In genomic region chr4:79927931-79928330, GRCh38 we compare ENCODE assay signal across 19 cellular contexts.
DNase-seq lines count a peak whose midpoint lies in the region; ATAC-seq, FAIRE-seq and TF ChIP-seq lines count a peak whose summit lies in the region.
"Had no signal": no experiment of that assay in that cellular context is flagged by ENCODE, and none has a peak within 500 bp of the region (broad histone marks: within the 10 kb centered on the region; RNA-seq: fewer than 3 reads in every experiment).

No MANE protein-coding gene starts in this region.

- WGBS in ovary, 3 donors: 82 to 92% (median 88%) methylated on average over 1 of the region's 1 CpG

- no peaks in the 10 kb centered on the region for H3K9me3 Mint-ChIP-seq in activated CD4-positive, alpha-beta T cell treated with anti-CD3 and anti-CD28 coated beads for 36 hours (ENCODE audit: low read depth)
- H3K9me3 Mint-ChIP-seq in astrocyte (ENCODE audit: unreplicated experiment): no peaks in the 10 kb centered on the region
- no peaks in the 10 kb centered on the region for H3K9me3 Mint-ChIP-seq in CD4-positive, alpha-beta T cell
- no peaks in the 10 kb centered on the region for H3K9me3 Mint-ChIP-seq in Caco-2 (ENCODE audit: unreplicated experiment)
- H3K9me3 Mint-ChIP-seq: CD14-positive monocyte, H9 had no signal

- no peak for TF ChIP-seq POLR2A in ovary (IDR thresholded peaks at IDR 0.05)

- H3K27me3 Mint-ChIP-seq in activated CD4-positive, alpha-beta T cell treated with anti-CD3 and anti-CD28 coated beads for 36 hours: no peaks in the 10 kb centered on the region
- H3K27me3 Mint-ChIP-seq in astrocyte (ENCODE audit: low read depth, unreplicated experiment) (no peaks in the 10 kb centered on the region), Caco-2 (ENCODE audit: insufficient read depth, unreplicated experiment) (no peaks in the 10 kb centered on the region)
- H3K27me3 Mint-ChIP-seq in CD4-positive, alpha-beta T cell: no peaks in the 10 kb centered on the region

- no peak overlapping the region for H2AFZ ChIP-seq in astrocyte (ENCODE audit: low read depth, low read length)

- BruUV-seq in Caco-2 (replicated peaks; lab: Mats Ljungman, UMichigan): no TSS peak

- POLR2A ChIA-PET in activated CD4-positive, alpha-beta T cell treated with anti-CD3 and anti-CD28 coated beads for 36 hours (lab: Charles Lee): no interaction called here
- POLR2A ChIA-PET in CD4-positive, alpha-beta T cell (lab: Charles Lee): no interaction called here
- POLR2A ChIA-PET in Caco-2 (lab: Charles Lee): no interaction called here

- peaks cover 3% of the 10 kb centered on the region for H3K4me1 Mint-ChIP-seq in activated CD4-positive, alpha-beta T cell treated with anti-CD3 and anti-CD28 coated beads for 36 hours
- peaks cover 3% of the 10 kb centered on the region for H3K4me1 Mint-ChIP-seq in astrocyte (ENCODE audit: low read depth, unreplicated experiment)
- no peaks in the 10 kb centered on the region for H3K4me1 Mint-ChIP-seq in CD4-positive, alpha-beta T cell (ENCODE audit: low read depth)
- no peaks in the 10 kb centered on the region for H3K4me1 Mint-ChIP-seq in Caco-2 (ENCODE audit: low read depth, unreplicated experiment)

- H3K79me2 ChIP-seq in astrocyte (ENCODE audit: insufficient read depth, low read length): peaks cover 5% of the 10 kb centered on the region

- peak; percentile 58 for FAIRE-seq in astrocyte (lab: Jason Lieb, UNC)
- FAIRE-seq: GM12892, GM19239 had no signal

- H3K36me3 ChIP-seq in astrocyte (ENCODE audit: insufficient read depth, low read length) (no peaks in the 10 kb centered on the region), ovary (no peaks in the 10 kb centered on the region), Caco-2 (ENCODE audit: control insufficient read depth, insufficient read depth, low read length) (no peaks in the 10 kb centered on the region)

- DNase-seq in activated CD4-positive, alpha-beta T cell treated with anti-CD3 and anti-CD28 coated beads for 36 hours: no peak
- no peak for DNase-seq in activated CD4-positive, alpha-beta T cell treated with anti-CD3 and anti-CD28 coated beads, Interleukin-2, amount 50 U/mL, for 1 hour
- DNase-seq in astrocyte (ENCODE audit: low read depth) (no peak), epithelial cell of prostate (ENCODE audit: low read depth, low spot score) (no peak), ovary (no peak), Caco-2 (no peak), NCI-H1105 treated with DMSO at 0.1 percent for 48 hours (lab: John Stamatoyannopoulos, UW) (no peak)
- no peak for DNase-seq in CD4-positive, alpha-beta T cell
- DNase-seq: Calu3, DMS153, DMS79 treated with DMSO at 0.1 percent for 48 hours, EL, GOT3, H9 had no signal

- no peak overlapping the region for H3K4me3 Mint-ChIP-seq in activated CD4-positive, alpha-beta T cell treated with anti-CD3 and anti-CD28 coated beads for 36 hours
- H3K4me3 Mint-ChIP-seq in astrocyte (ENCODE audit: unreplicated experiment): no peak overlapping the region
- no peak overlapping the region for H3K4me3 Mint-ChIP-seq in CD4-positive, alpha-beta T cell
- H3K4me3 Mint-ChIP-seq in Caco-2 (ENCODE audit: unreplicated experiment): no peak overlapping the region
- H3K4me3 Mint-ChIP-seq: CD14-positive monocyte, H9 had no signal

- intact Hi-C loops in activated CD4-positive, alpha-beta T cell treated with anti-CD3 and anti-CD28 coated beads for 36 hours (cut with DNase I, micrococcal nuclease): no loop called here
- intact Hi-C loops in ovary (cut with DNase I): no loop called here
- intact Hi-C loops in CD4-positive, alpha-beta T cell (cut with DNase I, micrococcal nuclease): no loop called here
- intact Hi-C loops in Caco-2 (cut with micrococcal nuclease; ENCODE audit: unreplicated experiment): no loop called here

- TF ChIP-seq CTCF in astrocyte (IDR thresholded peaks at IDR 0.05; ENCODE audit: insufficient read depth, low read depth, low read length) (no peak), ovary (IDR thresholded peaks at IDR 0.05) (no peak), Caco-2 (IDR thresholded peaks at IDR 0.05; ENCODE audit: insufficient read depth in 1 of 2, low read depth in 1 of 2, low read length in 1 of 2, severe bottlenecking in 1 of 2, unreplicated experiment in 1 of 2) (no peak)
- no peak for TF ChIP-seq CTCF in CD4-positive, alpha-beta T cell (IDR thresholded peaks at IDR 0.05)

- H4K20me1 ChIP-seq in astrocyte (ENCODE audit: insufficient read depth, low read length): no peaks in the 10 kb centered on the region

- H3K4me3 ChIP-seq in astrocyte (ENCODE audit: insufficient read depth, low read depth, low read length) (no peak overlapping the region), ovary (no peak overlapping the region), Caco-2 (ENCODE audit: low read depth, low read length) (no peak overlapping the region)

- H3K27me3 ChIP-seq in astrocyte (ENCODE audit: insufficient read depth, low read length) (no peaks in the 10 kb centered on the region), ovary (no peaks in the 10 kb centered on the region), Caco-2 (replicated peaks; ENCODE audit: control insufficient read depth, insufficient read depth, low read length) (no peaks in the 10 kb centered on the region)
- no peaks in the 10 kb centered on the region for H3K27me3 ChIP-seq in CD4-positive, alpha-beta T cell (ENCODE audit: control insufficient read depth, insufficient read depth, low read length)

- H3K27ac ChIP-seq in astrocyte (ENCODE audit: low read depth, low read length) (no peak overlapping the region), epithelial cell of prostate (peak overlapping the region; percentile 7), ovary (no peak overlapping the region)
- H3K27ac ChIP-seq in CD4-positive, alpha-beta T cell (ENCODE audit: low read depth, low read length): no peak overlapping the region
- H3K27ac ChIP-seq: 22Rv1, HL-60 had no signal

- H3K4me1 ChIP-seq in astrocyte (ENCODE audit: insufficient read depth, low read length): no peaks in the 10 kb centered on the region
- H3K4me1 ChIP-seq in ovary (ENCODE audit: insufficient read depth): no peaks in the 10 kb centered on the region
- no peaks in the 10 kb centered on the region for H3K4me1 ChIP-seq in Caco-2

- no peak overlapping the region for H3K4me2 ChIP-seq in astrocyte (ENCODE audit: low read length)

- no peak overlapping the region for H3K9ac ChIP-seq in astrocyte (ENCODE audit: low read length)

- no peak overlapping the region for H3K27ac Mint-ChIP-seq in activated CD4-positive, alpha-beta T cell treated with anti-CD3 and anti-CD28 coated beads for 36 hours
- H3K27ac Mint-ChIP-seq in astrocyte (ENCODE audit: unreplicated experiment) (no peak overlapping the region), Caco-2 (ENCODE audit: unreplicated experiment) (no peak overlapping the region)
- H3K27ac Mint-ChIP-seq in CD4-positive, alpha-beta T cell: no peak overlapping the region
- H3K27ac Mint-ChIP-seq: H9 had no signal

- CTCF ChIA-PET in activated CD4-positive, alpha-beta T cell treated with anti-CD3 and anti-CD28 coated beads for 36 hours (lab: Charles Lee): no interaction called here
- CTCF ChIA-PET in CD4-positive, alpha-beta T cell (lab: Charles Lee): no interaction called here
- CTCF ChIA-PET in Caco-2 (lab: Charles Lee): no interaction called here

- no peak for TF ChIP-seq EP300 in ovary (IDR thresholded peaks at IDR 0.05)

- H3K9me3 ChIP-seq in astrocyte (ENCODE audit: insufficient read depth, low read depth, low read length) (no peaks in the 10 kb centered on the region), ovary (no peaks in the 10 kb centered on the region), Caco-2 (no peaks in the 10 kb centered on the region)
- no peaks in the 10 kb centered on the region for H3K9me3 ChIP-seq in CD4-positive, alpha-beta T cell (ENCODE audit: control insufficient read depth, low read length)

- H3K36me3 Mint-ChIP-seq in activated CD4-positive, alpha-beta T cell treated with anti-CD3 and anti-CD28 coated beads for 36 hours (ENCODE audit: low read depth): peaks cover 1% of the 10 kb centered on the region
- H3K36me3 Mint-ChIP-seq in astrocyte (ENCODE audit: low read depth, unreplicated experiment) (no peaks in the 10 kb centered on the region), Caco-2 (ENCODE audit: insufficient read depth, unreplicated experiment) (no peaks in the 10 kb centered on the region)
- H3K36me3 Mint-ChIP-seq in CD4-positive, alpha-beta T cell (ENCODE audit: low read depth): peaks cover 9% of the 10 kb centered on the region

- ATAC-seq in activated CD4-positive, alpha-beta T cell treated with anti-CD3 and anti-CD28 coated beads for 36 hours: peak; percentile 42
- ATAC-seq in CD4-positive, alpha-beta T cell (ENCODE audit: poor library complexity): no peak
